In genomic region chr17:72104164-72104862, GRCh38 we compare ENCODE assay signal across 25 cellular contexts. TPM values are rescaled to one million over a fixed set of nuclear protein-coding genes. Genes with fewer than 3 reads are reported as not detected.
DNase-seq lines count a peak whose midpoint lies in the region; ATAC-seq and TF ChIP-seq lines count a peak whose summit lies in the region.
"Had no signal": no experiment of that assay in that cellular context is flagged by ENCODE, and none has a peak within 500 bp of the region (broad histone marks: within the 10 kb centered on the region; RNA-seq: fewer than 3 reads in every experiment).

No MANE protein-coding gene starts in this region.

- H3K79me2 ChIP-seq in GM23338 (replicated peaks; ENCODE audit: insufficient read depth), result no peaks in the 10 kb centered on the region

- H3K4me1 Mint-ChIP-seq in GM23338, result peaks cover 43% of the 10 kb centered on the region
- no peaks in the 10 kb centered on the region for H3K4me1 Mint-ChIP-seq in CD8-positive, alpha-beta memory T cell
- H3K4me1 Mint-ChIP-seq: activated CD4-positive, alpha-beta T cell treated with anti-CD3 and anti-CD28 coated beads, Interleukin-2, amount 10 ng/mL, durations not matched to agents 24 days and 14 days; immature natural killer cell had no signal

- peak overlapping the region; percentile 38; the same call in 1 of the 2 replicates for H2AFZ ChIP-seq in GM23338

- no peaks in the 10 kb centered on the region for H4K20me1 ChIP-seq in GM23338 (replicated peaks; ENCODE audit: insufficient read depth)

- no peak overlapping the region for H3K4me2 ChIP-seq in GM23338

- H3K4me3 ChIP-seq in GM23338 (no peak overlapping the region), left ventricle myocardium inferior (no peak overlapping the region), psoas muscle (no peak overlapping the region), body of pancreas (no peak overlapping the region)
- no peak overlapping the region for H3K4me3 ChIP-seq in CD8-positive, alpha-beta memory T cell (ENCODE audit: low read length)
- H3K4me3 ChIP-seq: HAP-1, lower lobe of right lung, prostate gland had no signal

- peaks cover 4% of the 10 kb centered on the region for H3K27me3 Mint-ChIP-seq in GM23338 (ENCODE audit: insufficient read depth, low read depth, poor library complexity)
- peaks cover 0 to 7% of the 10 kb centered on the region in 2 donors for H3K27me3 Mint-ChIP-seq in CD8-positive, alpha-beta memory T cell
- H3K27me3 Mint-ChIP-seq: activated CD4-positive, alpha-beta T cell treated with anti-CD3 and anti-CD28 coated beads, Interleukin-2, amount 10 ng/mL, durations not matched to agents 24 days and 14 days had no signal

- DNase-seq in GM23338 (ENCODE audit: low spot score), result no peak
- peak; percentile 78 for DNase-seq in astrocyte of the hippocampus (ENCODE audit: low read depth, low spot score)
- peak; percentile 37 for DNase-seq in left ventricle myocardium inferior
- peak; percentile 37 to 69 for DNase-seq in psoas muscle
- no peak for DNase-seq in CD8-positive, alpha-beta memory T cell
- no peak for DNase-seq in body of pancreas
- no peak for DNase-seq in foreskin keratinocyte
- DNase-seq: activated CD4-positive, alpha-beta T cell treated with anti-CD3 and anti-CD28 coated beads, Interleukin-2, amount 10 ng/mL, durations not matched to agents 24 days and 14 days; aorta; cerebellar nuclear complex; foreskin melanocyte; immature natural killer cell; lower lobe of right lung; NCI-H1092 treated with DMSO at 0.1 percent for 48 hours; NCI-H187 treated with DMSO at 0.1 percent for 48 hours; NCI-H774; small intestine; stimulated activated CD4-positive, alpha-beta T cell treated with anti-CD3 and anti-CD28 coated beads, Interleukin-1b, Interleukin-23, amount 100 ng/mL, for 48 hours had no signal

- ATAC-seq in GM23338 (no peak), psoas muscle (no peak), body of pancreas (no peak), HG03521 (IDR thresholded peaks at IDR 0.05; ENCODE audit: unreplicated experiment) (no peak), foreskin keratinocyte (no peak)
- ATAC-seq: lower lobe of right lung, SK-N-SH treated with all-trans-retinoic acid at 6 μM for 48 hours had no signal

- H3K4me1 ChIP-seq in GM23338 (ENCODE audit: insufficient read depth), result peaks cover 33% of the 10 kb centered on the region
- peaks cover 8% of the 10 kb centered on the region for H3K4me1 ChIP-seq in left ventricle myocardium inferior
- no peaks in the 10 kb centered on the region for H3K4me1 ChIP-seq in psoas muscle
- no peaks in the 10 kb centered on the region for H3K4me1 ChIP-seq in CD8-positive, alpha-beta memory T cell (ENCODE audit: insufficient read depth, low read length)
- H3K4me1 ChIP-seq in body of pancreas, result peaks cover 3% of the 10 kb centered on the region
- no peaks in the 10 kb centered on the region for H3K4me1 ChIP-seq in foreskin keratinocyte
- H3K4me1 ChIP-seq: HAP-1, lower lobe of right lung, prostate gland had no signal

- H3K27ac ChIP-seq in GM23338 (ENCODE audit: low read depth) (no peak overlapping the region), left ventricle myocardium inferior (replicated peaks) (peak overlapping the region; percentile 40), psoas muscle (no peak overlapping the region), body of pancreas (no peak overlapping the region), foreskin keratinocyte (no peak overlapping the region)
- H3K27ac ChIP-seq in CD8-positive, alpha-beta memory T cell (ENCODE audit: low read depth, low read length), result no peak overlapping the region
- H3K27ac ChIP-seq: C4-2B, lower lobe of right lung, prostate gland had no signal

- WGBS in psoas muscle, 3 donors, result 33 to 50% (median 37%) methylated on average over 11 of the region's 11 CpGs
- 81 to 83% methylated on average over 11 of the region's 11 CpGs for WGBS in body of pancreas, 2 donors

- TF ChIP-seq POLR2A in body of pancreas (IDR thresholded peaks at IDR 0.05), result no peak

- no peak for TF ChIP-seq CTCF in GM23338 (conservative IDR thresholded peaks at IDR 0.05; ENCODE audit: low read depth in 2 of 2)
- TF ChIP-seq CTCF in left ventricle myocardium inferior (IDR thresholded peaks at IDR 0.05; ENCODE audit: borderline replicate concordance), result no peak
- TF ChIP-seq CTCF in psoas muscle (IDR thresholded peaks at IDR 0.05), result no peak
- no peak for TF ChIP-seq CTCF in body of pancreas (IDR thresholded peaks at IDR 0.05)
- no peak for TF ChIP-seq CTCF in foreskin keratinocyte (conservative IDR thresholded peaks at IDR 0.05)

- no peaks in the 10 kb centered on the region for H3K27me3 ChIP-seq in GM23338 (ENCODE audit: insufficient read depth)
- H3K27me3 ChIP-seq in left ventricle myocardium inferior (ENCODE audit: low read depth), result no peaks in the 10 kb centered on the region
- H3K27me3 ChIP-seq in psoas muscle (ENCODE audit: insufficient read depth in 3 of 3, low read length in 2 of 3), result no peaks in the 10 kb centered on the region
- H3K27me3 ChIP-seq in CD8-positive, alpha-beta memory T cell (ENCODE audit: insufficient read depth, low read length, poor library complexity, severe bottlenecking), result no peaks in the 10 kb centered on the region
- no peaks in the 10 kb centered on the region for H3K27me3 ChIP-seq in body of pancreas
- no peaks in the 10 kb centered on the region for H3K27me3 ChIP-seq in foreskin keratinocyte

- CTCF ChIA-PET in CD8-positive, alpha-beta memory T cell (lab: Charles Lee), result no interaction called here

- no peak overlapping the region for H3K4me3 Mint-ChIP-seq in GM23338
- no peak overlapping the region for H3K4me3 Mint-ChIP-seq in CD8-positive, alpha-beta memory T cell
- H3K4me3 Mint-ChIP-seq: activated CD4-positive, alpha-beta T cell treated with anti-CD3 and anti-CD28 coated beads, Interleukin-2, amount 10 ng/mL, durations not matched to agents 24 days and 14 days; activated naive CD8-positive, alpha-beta T cell; immature natural killer cell; T-helper 2 cell treated with Interferon-gamma antibody and Interleukin-4, amounts not matched to agents 5 μg/mL and 100 μg/mL, for 36 hours had no signal

- no peaks in the 10 kb centered on the region for H3K9me3 Mint-ChIP-seq in GM23338
- peaks cover 0 to 10% (median 3%) of the 10 kb centered on the region in 5 donors for H3K9me3 Mint-ChIP-seq in CD8-positive, alpha-beta memory T cell
- H3K9me3 Mint-ChIP-seq: T-helper 2 cell treated with Interferon-gamma antibody and Interleukin-4, amounts not matched to agents 5 μg/mL and 100 μg/mL, for 36 hours had no signal

- no peaks in the 10 kb centered on the region for H3F3A ChIP-seq in GM23338 (replicated peaks; ENCODE audit: low read depth)

- peaks cover 6% of the 10 kb centered on the region; the same call in 1 of the 2 replicates for H3K9me2 ChIP-seq in GM23338 (ENCODE audit: insufficient read depth)

- POLR2A ChIA-PET in CD8-positive, alpha-beta memory T cell (lab: Charles Lee), result no interaction called here

- H3K27ac Mint-ChIP-seq in GM23338, result no peak overlapping the region
- H3K27ac Mint-ChIP-seq in CD8-positive, alpha-beta memory T cell, result no peak overlapping the region
- H3K27ac Mint-ChIP-seq: activated CD4-positive, alpha-beta T cell treated with anti-CD3 and anti-CD28 coated beads, Interleukin-2, amount 10 ng/mL, durations not matched to agents 24 days and 14 days; activated naive CD8-positive, alpha-beta T cell; immature natural killer cell; T-helper 2 cell treated with Interferon-gamma antibody and Interleukin-4, amounts not matched to agents 5 μg/mL and 100 μg/mL, for 36 hours had no signal

- H3K36me3 ChIP-seq in GM23338 (ENCODE audit: insufficient read depth) (no peaks in the 10 kb centered on the region), left ventricle myocardium inferior (no peaks in the 10 kb centered on the region), psoas muscle (ENCODE audit: insufficient read depth in 1 of 2, low read depth in 1 of 2) (no peaks in the 10 kb centered on the region), body of pancreas (replicated peaks in 1 of 2; ENCODE audit: insufficient read depth in 1 of 2, low read depth in 2 of 2) (no peaks in the 10 kb centered on the region)
- no peaks in the 10 kb centered on the region for H3K36me3 ChIP-seq in CD8-positive, alpha-beta memory T cell (ENCODE audit: insufficient read depth, low read length)
- H3K36me3 ChIP-seq: HAP-1, lower lobe of right lung, prostate gland had no signal

- H3K36me3 Mint-ChIP-seq in GM23338 (ENCODE audit: low read depth), result no peaks in the 10 kb centered on the region; the same call in 2 of the 3 replicates
- no peaks in the 10 kb centered on the region for H3K36me3 Mint-ChIP-seq in CD8-positive, alpha-beta memory T cell
- H3K36me3 Mint-ChIP-seq: activated naive CD8-positive, alpha-beta T cell had no signal

- H3K9me3 ChIP-seq in left ventricle myocardium inferior (replicated peaks) (no peaks in the 10 kb centered on the region), psoas muscle (no peaks in the 10 kb centered on the region), body of pancreas (no peaks in the 10 kb centered on the region)
- no peaks in the 10 kb centered on the region for H3K9me3 ChIP-seq in CD8-positive, alpha-beta memory T cell (ENCODE audit: low read length)
- H3K9me3 ChIP-seq: HAP-1, lower lobe of right lung, prostate gland had no signal

- intact Hi-C loops in left ventricle myocardium inferior (cut with micrococcal nuclease) (no loop called here), psoas muscle (cut with DNase I) (no loop called here), body of pancreas (cut with DNase I) (no loop called here)

RNA-seq across cellular contexts. Expression of gene SOX9, which starts 16.5 kb away (rescaled TPM):
- 4.4 and 5.8 TPM in 2 replicates for total RNA-seq in GM23338 (2014; rRNA removed; shearing (Covaris generic))
- polyA plus RNA-seq in GM23338 (2016; fragmentation: Nextera tagmentation; extraction: Ambion mirVana), result 4.4 and 4.8 TPM in 2 replicates
- 15.0 TPM for total RNA-seq in left ventricle myocardium inferior
- total RNA-seq in psoas muscle, result 1 to 10 TPM; 1.6 to 2.7 (median 2.1) TPM
- polyA plus RNA-seq in psoas muscle, result 1 to 10 TPM in 1 of 3 donors, under 1 TPM in 2; 0.58 to 1.4 (median 0.83) TPM
- total RNA-seq in CD8-positive, alpha-beta memory T cell, result not detected
- polyA plus RNA-seq in CD8-positive, alpha-beta memory T cell, result not detected
- total RNA-seq in body of pancreas, result 10 to 100 TPM; 35.8 to 47.5 TPM
- total RNA-seq in foreskin keratinocyte, result 50.5 and 66.3 TPM in 2 replicates
- 24.9 and 29.1 TPM in 2 replicates for polyA plus RNA-seq in foreskin keratinocyte
- total RNA-seq: activated CD4-positive, alpha-beta T cell treated with anti-CD3 and anti-CD28 coated beads, Interleukin-2, amount 10 ng/mL, durations not matched to agents 24 days and 14 days had no signal
- polyA plus RNA-seq: immature natural killer cell had no signal

Comparison
In these comparisons a context has a peak if more than half of its experiments do, and no peak if none do; other contexts are left out.
1. DNase-seq: peak in astrocyte of the hippocampus (single experiment), left ventricle myocardium inferior (single experiment) and psoas muscle (2 of 2); none in GM23338 (single experiment), CD8-positive, alpha-beta memory T cell (0 of 5), body of pancreas (0 of 4) and foreskin keratinocyte (0 of 2).